8 cellular contexts compared by ENCODE assay signal in genomic region chr1:157138220-157139124, GRCh38. TPM values are rescaled to one million over a fixed set of nuclear protein-coding genes. Genes with fewer than 3 reads are reported as not detected.
A peak's percentile ranks its signal among the peaks of the same experiment; 100 is the strongest.
DNase-seq lines count a peak whose midpoint lies in the region; ATAC-seq, FAIRE-seq and TF ChIP-seq lines count a peak whose summit lies in the region.

ETV3 (minus strand) TSS chr1:157138395; CDS start chr1:157136352, 2,043 bp downstream.

- H3K4me1 ChIP-seq in astrocyte (ENCODE audit: insufficient read depth, low read length) (peaks cover 18% of the 10 kb centered on the region), hepatocyte (ENCODE audit: insufficient read depth) (peaks cover 28% of the 10 kb centered on the region)

- peaks cover 7% of the 10 kb centered on the region for H3K36me3 Mint-ChIP-seq in astrocyte (ENCODE audit: low read depth, unreplicated experiment)

- peak; percentile 83 for DNase-seq in NCI-H187 treated with DMSO at 0.1 percent for 48 hours (lab: John Stamatoyannopoulos, UW)
- DNase-seq in T-helper 22 cell (ENCODE audit: low read depth), result peak; percentile 89
- DNase-seq in astrocyte (ENCODE audit: low read depth), result peak; percentile 90
- peak; percentile 95 for DNase-seq in hepatocyte (ENCODE audit: low spot score)
- DNase-seq in retina, result peak; percentile 98
- DNase-seq in OCI-M2 (lab: John Stamatoyannopoulos, UW; ENCODE audit: unreplicated experiment), result no peak

- no peaks in the 10 kb centered on the region for H3K27me3 ChIP-seq in astrocyte (ENCODE audit: insufficient read depth, low read length)
- H3K27me3 ChIP-seq in hepatocyte, result no peaks in the 10 kb centered on the region

- H3K9me3 Mint-ChIP-seq in astrocyte (ENCODE audit: unreplicated experiment), result no peaks in the 10 kb centered on the region

- H3K9me3 ChIP-seq in astrocyte (ENCODE audit: insufficient read depth, low read depth, low read length) (no peaks in the 10 kb centered on the region), hepatocyte (ENCODE audit: low read depth) (no peaks in the 10 kb centered on the region)

- no peaks in the 10 kb centered on the region for H3K27me3 Mint-ChIP-seq in astrocyte (ENCODE audit: low read depth, unreplicated experiment)

- no peaks in the 10 kb centered on the region for H3K9me2 ChIP-seq in hepatocyte (replicated peaks; ENCODE audit: insufficient read depth)

- H3K9ac ChIP-seq in astrocyte (ENCODE audit: low read length), result peak within 1 kb of the TSS; percentile 99

- FAIRE-seq in astrocyte (lab: Jason Lieb, UNC), result no peak

- H3K27ac ChIP-seq in astrocyte (ENCODE audit: low read depth, low read length) (peak within 1 kb of the TSS; percentile 95), hepatocyte (peak within 1 kb of the TSS; percentile 99)

- ATAC-seq in GM18498 (IDR thresholded peaks at IDR 0.05; ENCODE audit: unreplicated experiment) (peak; percentile 91), HG02884 (IDR thresholded peaks at IDR 0.05; ENCODE audit: unreplicated experiment) (peak; percentile 73)

- 1% methylated on average over 46 of the region's 87 CpGs for WGBS in hepatocyte (ENCODE audit: low lambda C conversion rate, missing lambda C conversion rate)

- TF ChIP-seq CTCF in astrocyte (IDR thresholded peaks at IDR 0.05; ENCODE audit: insufficient read depth, low read depth, low read length) (no peak), hepatocyte (IDR thresholded peaks at IDR 0.05; ENCODE audit: poor library complexity) (no peak)

- H4K20me1 ChIP-seq in astrocyte (ENCODE audit: insufficient read depth, low read length) (peaks cover 42% of the 10 kb centered on the region), hepatocyte (ENCODE audit: insufficient read depth, poor library complexity, severe bottlenecking) (peaks cover 21% of the 10 kb centered on the region)

- H3K4me2 ChIP-seq in astrocyte (ENCODE audit: low read length), result peak within 1 kb of the TSS; percentile 99
- peak within 1 kb of the TSS; percentile 88 for H3K4me2 ChIP-seq in hepatocyte

- peaks cover 33% of the 10 kb centered on the region for H3K4me1 Mint-ChIP-seq in astrocyte (ENCODE audit: low read depth, unreplicated experiment)

- H3K4me3 Mint-ChIP-seq in astrocyte (ENCODE audit: unreplicated experiment), result peak within 1 kb of the TSS; percentile 98

- H3K4me3 ChIP-seq in astrocyte (ENCODE audit: insufficient read depth, low read depth, low read length) (peak within 1 kb of the TSS; percentile 99), hepatocyte (peak within 1 kb of the TSS; percentile 90)

- H3K27ac Mint-ChIP-seq in astrocyte (ENCODE audit: unreplicated experiment), result peak within 1 kb of the TSS; percentile 89

- H3K36me3 ChIP-seq in astrocyte (ENCODE audit: insufficient read depth, low read length) (peaks cover 25% of the 10 kb centered on the region), hepatocyte (replicated peaks; ENCODE audit: insufficient read depth, low read depth) (no peaks in the 10 kb centered on the region)

- H2AFZ ChIP-seq in astrocyte (ENCODE audit: low read depth, low read length) (peak within 1 kb of the TSS; percentile 80), hepatocyte (peak within 1 kb of the TSS; percentile 70)

- H3K79me2 ChIP-seq in astrocyte (ENCODE audit: insufficient read depth, low read length) (peaks cover 44% of the 10 kb centered on the region), hepatocyte (peaks cover 41% of the 10 kb centered on the region)

RNA-seq across cellular contexts. Expression of gene ETV3, which starts in this region (rescaled TPM):
- 35.4 and 37.5 TPM in 2 replicates for total RNA-seq in astrocyte
- 17.6 and 18.3 TPM in 2 replicates for total RNA-seq in hepatocyte
- polyA plus RNA-seq in hepatocyte, result 8.0 and 8.4 TPM in 2 replicates
